23 cellular contexts compared by ENCODE assay signal in the genomic region with DNA sequence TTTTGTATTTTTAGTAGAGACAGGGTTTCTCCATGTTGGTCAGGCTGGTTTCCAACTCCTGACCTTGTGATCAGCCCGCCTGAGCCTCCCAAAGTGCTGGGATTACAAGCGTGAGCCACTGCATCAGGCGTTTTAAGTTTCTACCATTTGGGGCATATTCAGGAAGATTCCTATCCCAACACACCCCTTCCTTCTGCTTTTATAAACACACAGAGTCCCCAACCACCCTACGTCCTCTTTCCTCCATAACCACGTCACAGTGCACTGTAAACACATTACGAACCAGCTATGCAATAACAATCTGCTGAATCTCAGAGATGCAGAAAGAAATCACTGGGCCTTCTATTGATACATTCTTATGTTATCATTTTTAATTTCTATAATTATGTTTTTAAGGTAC. TPM values are rescaled to one million over a fixed set of nuclear protein-coding genes. Genes with fewer than 3 reads are reported as not detected.
DNase-seq lines count a peak whose midpoint lies in the region; ATAC-seq and TF ChIP-seq lines count a peak whose summit lies in the region.
"Had no signal": no experiment of that assay in that cellular context is flagged by ENCODE, and none has a peak within 500 bp of the region (broad histone marks: within the 10 kb centered on the region; RNA-seq: fewer than 3 reads in every experiment).

No MANE protein-coding gene starts in this region.

- H3K36me3 ChIP-seq in left lung, result no peaks in the 10 kb centered on the region
- H3K36me3 ChIP-seq: BE2C; BLaER1 treated with 17β-estradiol and CSF1 and Interleukin-3, amounts not matched to agents 10 nM and 100 nM; HAP-1 had no signal

- peaks cover 0 to 19% of the 10 kb centered on the region in 2 donors for H3K27me3 ChIP-seq in left lung

- no peaks in the 10 kb centered on the region for H3K9me3 ChIP-seq in left lung
- H3K9me3 ChIP-seq: A549; BE2C; BLaER1 treated with 17β-estradiol and CSF1 and Interleukin-3, amounts not matched to agents 10 nM and 100 nM; HAP-1 had no signal

- ATAC-seq in left lung, result peak; percentile 27
- no peak for ATAC-seq in Right ventricle myocardium inferior
- ATAC-seq: A549 had no signal

- DNase-seq in activated CD8-positive, alpha-beta memory T cell treated with anti-CD3 and anti-CD28 coated beads for 24 hours, result peak; percentile 7
- DNase-seq in activated CD8-positive, alpha-beta memory T cell treated with anti-CD3 and anti-CD28 coated beads, Interleukin-2, amount 50 U/mL, for 4 hours, result no peak
- DNase-seq in coronary artery (ENCODE audit: low spot score), result peak; percentile 17
- no peak for DNase-seq in left lung
- DNase-seq in NCI-H526 treated with DMSO at 0.1 percent for 48 hours (lab: John Stamatoyannopoulos, UW), result no peak
- DNase-seq in Right ventricle myocardium inferior (ENCODE audit: missing footprints), result no peak
- DNase-seq in GM03348 (ENCODE audit: low spot score), result no peak
- DNase-seq: 8988T; ACHN; AML-193; BE2C; Calu3; CD4-positive, alpha-beta memory T cell; COR-L47; DMS53; DMS79 treated with DMSO at 0.1 percent for 48 hours; GF-D8; GOT3; HFFc6 had no signal

- TF ChIP-seq CTCF in coronary artery (IDR thresholded peaks at IDR 0.05) (no peak), left lung (IDR thresholded peaks at IDR 0.05) (no peak)

- no peaks in the 10 kb centered on the region for H3K4me1 ChIP-seq in left lung
- H3K4me1 ChIP-seq: A549, BE2C, HAP-1 had no signal

- H3K27ac ChIP-seq in coronary artery (no peak overlapping the region), left lung (no peak overlapping the region)
- H3K27ac ChIP-seq: A549; BLaER1 treated with 17β-estradiol and CSF1 and Interleukin-3, amounts not matched to agents 10 nM and 100 nM had no signal

- no peak overlapping the region for H3K4me3 ChIP-seq in coronary artery
- no peak overlapping the region for H3K4me3 ChIP-seq in left lung
- H3K4me3 ChIP-seq: A549; BLaER1 treated with 17β-estradiol and CSF1 and Interleukin-3, amounts not matched to agents 10 nM and 100 nM; HAP-1 had no signal

- intact Hi-C loops in left lung (cut with DNase I) (no loop called here), Right ventricle myocardium inferior (cut with DNase I) (no loop called here)

RNA-seq across cellular contexts. Expression of gene KCNIP1, which starts 60.0 kb away (rescaled TPM):
- under 1 TPM; 0.35 to 0.52 TPM for total RNA-seq in left lung
- total RNA-seq in Right ventricle myocardium inferior, result not detected
- total RNA-seq: Calu3; CD4-positive, alpha-beta memory T cell; G401; HFFc6 had no signal

Comparison
In these comparisons a context has a peak if more than half of its experiments do, and no peak if none do; other contexts are left out.
1. DNase-seq: peak in activated CD8-positive, alpha-beta memory T cell treated with anti-CD3 and anti-CD28 coated beads for 24 hours (single experiment) and coronary artery (single experiment); none in activated CD8-positive, alpha-beta memory T cell treated with anti-CD3 and anti-CD28 coated beads, Interleukin-2, amount 50 U/mL, for 4 hours (single experiment), left lung (0 of 2), NCI-H526 treated with DMSO at 0.1 percent for 48 hours (single experiment), Right ventricle myocardium inferior (single experiment) and GM03348 (single experiment).